Comparison of ENCODE assay signal across 13 cellular contexts in genomic region chr12:93223440-93224426, GRCh38.
DNase-seq lines count a peak whose midpoint lies in the region; ATAC-seq and TF ChIP-seq lines count a peak whose summit lies in the region.
"Had no signal": no experiment of that assay in that cellular context is flagged by ENCODE, and none has a peak within 500 bp of the region (broad histone marks: within the 10 kb centered on the region; RNA-seq: fewer than 3 reads in every experiment).

No MANE protein-coding gene starts in this region.

- no TSS peak for BruUV-seq in mammary epithelial cell (replicated peaks; lab: Mats Ljungman, UMichigan)

- no peak overlapping the region for H3K27ac ChIP-seq in GM23248
- no peak overlapping the region for H3K27ac ChIP-seq in mammary epithelial cell (ENCODE audit: insufficient read depth, low read depth, low read length)
- H3K27ac ChIP-seq: skin epidermis had no signal

- H3K27me3 ChIP-seq in GM23248 (replicated peaks; ENCODE audit: insufficient read depth) (no peaks in the 10 kb centered on the region), mammary epithelial cell (ENCODE audit: insufficient read depth, low read length) (no peaks in the 10 kb centered on the region)

- WGBS in GM23248 (ENCODE audit: low coverage in 1 of 2, low lambda C conversion rate in 2 of 2, missing lambda C conversion rate in 2 of 2), 2 experiments, result 35 to 41% methylated on average over 5 of the region's 5 CpGs
- WGBS in mammary epithelial cell (ENCODE audit: low coverage, missing lambda C conversion rate), result 42% methylated on average over 5 of the region's 5 CpGs

- no peak overlapping the region for H3K4me3 ChIP-seq in GM23248
- H3K4me3 ChIP-seq in mammary epithelial cell (replicated peaks in 1 of 3; ENCODE audit: insufficient read depth in 1 of 3, low read depth in 2 of 3, low read length in 3 of 3), result no peak overlapping the region
- H3K4me3 ChIP-seq: skin epidermis had no signal

- CTCF ChIA-PET in mammary epithelial cell (lab: Charles Lee; ENCODE audit: low non-redundant PET), result no interaction called here

- H3K4me2 ChIP-seq in GM23248 (ENCODE audit: unreplicated experiment), result no peak overlapping the region
- H3K4me2 ChIP-seq in mammary epithelial cell (ENCODE audit: insufficient read depth, low read depth, low read length), result peak overlapping the region; percentile 15

- H4K20me1 ChIP-seq in GM23248 (ENCODE audit: insufficient read depth) (no peaks in the 10 kb centered on the region), mammary epithelial cell (ENCODE audit: insufficient read depth, low read length) (no peaks in the 10 kb centered on the region)

- no peaks in the 10 kb centered on the region for H3F3A ChIP-seq in GM23248 (ENCODE audit: insufficient read depth)

- DNase-seq in GM23248 (peak; percentile 62), NCI-H1694 treated with DMSO at 0.1 percent for 48 hours (lab: John Stamatoyannopoulos, UW) (peak; percentile 14), mammary epithelial cell (peak; percentile 28), myocyte (ENCODE audit: low read depth) (peak; percentile 36), MV-4-11 (lab: John Stamatoyannopoulos, UW) (no peak)
- no peak for DNase-seq in activated CD4-positive, CD25-positive, alpha-beta regulatory T cell (lab: John Stamatoyannopoulos, UW)
- DNase-seq: activated CD8-positive, alpha-beta memory T cell treated with anti-CD3 and anti-CD28 coated beads, Interleukin-2, amount 50 U/mL, for 48 hours; aorta; stimulated activated naive CD4-positive, alpha-beta T cell; T-helper 1 cell had no signal

- H3K9me3 ChIP-seq in GM23248 (ENCODE audit: low read depth) (no peaks in the 10 kb centered on the region), mammary epithelial cell (replicated peaks; ENCODE audit: insufficient read depth, low read length) (no peaks in the 10 kb centered on the region)

- no peaks in the 10 kb centered on the region for H3K36me3 ChIP-seq in GM23248 (ENCODE audit: low read depth)
- no peaks in the 10 kb centered on the region for H3K36me3 ChIP-seq in mammary epithelial cell (ENCODE audit: insufficient read depth, low read length)

- dilution Hi-C loops in mammary epithelial cell (cut with HindIII; ENCODE audit: low sequenced_read_pairs), result no loop called here

- no peak for ATAC-seq in GM19023 (IDR thresholded peaks at IDR 0.05; ENCODE audit: unreplicated experiment)
- no peak for ATAC-seq in GM19328 (IDR thresholded peaks at IDR 0.05; ENCODE audit: unreplicated experiment)

- no peak for TF ChIP-seq CTCF in mammary epithelial cell (conservative IDR thresholded peaks at IDR 0.05 in 1 of 2, IDR thresholded peaks at IDR 0.05 in 1 of 2; ENCODE audit: extremely low read depth in 1 of 2, insufficient read depth in 1 of 2, low read depth in 1 of 2, low read length in 2 of 2)

- intact Hi-C loops in mammary epithelial cell (cut with micrococcal nuclease), result loop anchor here (10.0 kb wide), 1 partner anchor 99 kb away; no protein-coding TSS in a partner anchor

- H3K9ac ChIP-seq in GM23248 (no peak overlapping the region), mammary epithelial cell (ENCODE audit: insufficient read depth, low read length) (no peak overlapping the region)

- H3K9me2 ChIP-seq in GM23248 (ENCODE audit: insufficient read depth), result no peaks in the 10 kb centered on the region

- in situ Hi-C loops in GM23248 (cut with MboI) (no loop called here), mammary epithelial cell (cut with MboI; ENCODE audit: low sequenced_read_pairs in 2 of 2) (no loop called here)

- H3K79me2 ChIP-seq in GM23248 (ENCODE audit: insufficient read depth) (no peaks in the 10 kb centered on the region), mammary epithelial cell (ENCODE audit: insufficient read depth, low read length) (no peaks in the 10 kb centered on the region)

- H2AFZ ChIP-seq in GM23248 (no peak overlapping the region), mammary epithelial cell (ENCODE audit: low read depth, low read length) (no peak overlapping the region)

- H3K4me1 ChIP-seq in GM23248 (ENCODE audit: insufficient read depth) (0 out of 2 replicates have a peak, but pooled peaks cover 3% of the 10 kb centered on the region), mammary epithelial cell (ENCODE audit: insufficient read depth, low read length) (peaks cover 13% of the 10 kb centered on the region)

Comparison
In these comparisons a context has a peak if more than half of its experiments do, and no peak if none do; other contexts are left out.
1. DNase-seq: peak in GM23248 (single experiment), NCI-H1694 treated with DMSO at 0.1 percent for 48 hours (single experiment), mammary epithelial cell (single experiment) and myocyte (single experiment); none in activated CD4-positive, CD25-positive, alpha-beta regulatory T cell (0 of 4) and MV-4-11 (single experiment).